ENCODE assay signal across 16 cellular contexts in genomic region chr18:304887-305529, GRCh38. TPM values are rescaled to one million over a fixed set of nuclear protein-coding genes. Genes with fewer than 3 reads are reported as not detected.
DNase-seq lines count a peak whose midpoint lies in the region; TF ChIP-seq lines count a peak whose summit lies in the region.
"Had no signal": no experiment of that assay in that cellular context is flagged by ENCODE, and none has a peak within 500 bp of the region (broad histone marks: within the 10 kb centered on the region; RNA-seq: fewer than 3 reads in every experiment).

No MANE protein-coding gene starts in this region.

- no peaks in the 10 kb centered on the region for H3K79me2 ChIP-seq in neural cell (replicated peaks; ENCODE audit: insufficient read depth, low read length)

- H3K4me3 ChIP-seq in MG63 (no peak overlapping the region), neural cell (ENCODE audit: low read length) (no peak overlapping the region)
- H3K4me3 ChIP-seq: smooth muscle cell, transverse colon had no signal

- no TSS peak for BruUV-seq in Calu3 (replicated peaks; lab: Mats Ljungman, UMichigan)

- H3F3A ChIP-seq in neural cell (ENCODE audit: insufficient read depth, low read length, poor library complexity, severe bottlenecking): no peaks in the 10 kb centered on the region

- CTCF ChIA-PET in RWPE1 (lab: Yijun Ruan, JAX) (no interaction called here), Calu3 (lab: Charles Lee) (no interaction called here)

- peaks cover 4% of the 10 kb centered on the region for H3K36me3 Mint-ChIP-seq in Calu3 (ENCODE audit: insufficient read depth, unreplicated experiment)
- H3K36me3 Mint-ChIP-seq: CD14-positive monocyte; stimulated activated memory B cell treated with anti-CD40 and anti-IgM and Interleukin-4, amounts not matched to agents 10 μg/mL and 1 μg/mL and 100 μg/mL, for 72 hours had no signal

- no peaks in the 10 kb centered on the region for H4K20me1 ChIP-seq in neural cell (ENCODE audit: insufficient read depth)

- H3K4me2 ChIP-seq in neural cell (ENCODE audit: low read length): peak overlapping the region; percentile 12
- H3K4me2 ChIP-seq: smooth muscle cell had no signal

- no peak overlapping the region for H3K27ac ChIP-seq in neural cell (ENCODE audit: low read length)
- H3K27ac ChIP-seq in RWPE1: no peak overlapping the region
- H3K27ac ChIP-seq: transverse colon had no signal

- H3K9ac ChIP-seq in neural cell (ENCODE audit: low read length): no peak overlapping the region

- no peak for TF ChIP-seq EP300 in neural cell (conservative IDR thresholded peaks at IDR 0.05; ENCODE audit: poor library complexity, severe bottlenecking)

- no peaks in the 10 kb centered on the region for H3K9me2 ChIP-seq in neural cell (ENCODE audit: insufficient read depth, low read length)

- no peak for TF ChIP-seq RAD21 in neural cell (conservative IDR thresholded peaks at IDR 0.05)

- DNase-seq in ELR (ENCODE audit: low read depth): peak; percentile 27
- peak; percentile 41 for DNase-seq in MG63
- DNase-seq in astrocyte of the hippocampus (ENCODE audit: low read depth, low spot score): peak; percentile 28
- DNase-seq in NCI-H1694 treated with DMSO at 0.1 percent for 48 hours (lab: John Stamatoyannopoulos, UW): no peak
- no peak for DNase-seq in RWPE1 (ENCODE audit: low spot score)
- no peak for DNase-seq in Calu3
- DNase-seq: activated CD8-positive, alpha-beta memory T cell treated with anti-CD3 and anti-CD28 coated beads for 24 hours; EL; glutamatergic neuron; NCI-H1105 treated with DMSO at 0.1 percent for 48 hours; NCI-H446 treated with DMSO at 0.1 percent for 48 hours; transverse colon had no signal

- H3K9me3 Mint-ChIP-seq in Calu3 (ENCODE audit: low read depth, unreplicated experiment): no peaks in the 10 kb centered on the region
- H3K9me3 Mint-ChIP-seq: CD14-positive monocyte; stimulated activated memory B cell treated with anti-CD40 and anti-IgM and Interleukin-4, amounts not matched to agents 10 μg/mL and 1 μg/mL and 100 μg/mL, for 72 hours had no signal

- H3K9me3 ChIP-seq in MG63: no peaks in the 10 kb centered on the region
- no peaks in the 10 kb centered on the region for H3K9me3 ChIP-seq in neural cell (ENCODE audit: low read length)
- H3K9me3 ChIP-seq: transverse colon had no signal

- peaks cover 85% of the 10 kb centered on the region for H3K27me3 Mint-ChIP-seq in Calu3 (ENCODE audit: unreplicated experiment)

- H3K27ac Mint-ChIP-seq in Calu3 (ENCODE audit: unreplicated experiment): no peak overlapping the region
- H3K27ac Mint-ChIP-seq: CD14-positive monocyte; stimulated activated memory B cell treated with anti-CD40 and anti-IgM and Interleukin-4, amounts not matched to agents 10 μg/mL and 1 μg/mL and 100 μg/mL, for 72 hours had no signal

- TF ChIP-seq CTCF in neural cell (IDR thresholded peaks at IDR 0.05; ENCODE audit: poor library complexity, severe bottlenecking) (peak; percentile 10), RWPE1 (conservative IDR thresholded peaks at IDR 0.05; ENCODE audit: low read depth) (no peak), Calu3 (IDR thresholded peaks at IDR 0.05; ENCODE audit: unreplicated experiment) (no peak)

- H3K36me3 ChIP-seq in MG63 (no peaks in the 10 kb centered on the region), neural cell (ENCODE audit: insufficient read depth, low read length) (no peaks in the 10 kb centered on the region)
- H3K36me3 ChIP-seq: transverse colon had no signal

- no peak overlapping the region for H3K4me3 Mint-ChIP-seq in Calu3 (ENCODE audit: low read depth, unreplicated experiment)
- H3K4me3 Mint-ChIP-seq: CD14-positive monocyte; stimulated activated memory B cell treated with anti-CD40 and anti-IgM and Interleukin-4, amounts not matched to agents 10 μg/mL and 1 μg/mL and 100 μg/mL, for 72 hours had no signal

- intact Hi-C loops in Calu3 (cut with micrococcal nuclease; ENCODE audit: unreplicated experiment): no loop called here

- POLR2A ChIA-PET in RWPE1 (lab: Yijun Ruan, JAX; ENCODE audit: low non-redundant PET): no interaction called here

- H2AFZ ChIP-seq in neural cell (ENCODE audit: low read depth, low read length): no peak overlapping the region

- H3K27me3 ChIP-seq in MG63: no peaks in the 10 kb centered on the region
- no peaks in the 10 kb centered on the region for H3K27me3 ChIP-seq in neural cell (ENCODE audit: insufficient read depth, low read depth, low read length)
- H3K27me3 ChIP-seq: transverse colon had no signal

- no peaks in the 10 kb centered on the region for H3K4me1 Mint-ChIP-seq in Calu3 (ENCODE audit: low read depth, unreplicated experiment)
- H3K4me1 Mint-ChIP-seq: CD14-positive monocyte; stimulated activated memory B cell treated with anti-CD40 and anti-IgM and Interleukin-4, amounts not matched to agents 10 μg/mL and 1 μg/mL and 100 μg/mL, for 72 hours had no signal

TF ChIP-seq in neural cell, 6 proteins besides CTCF, POLR2A, EP300 and RAD21:
- TF ChIP-seq REST (IDR thresholded peaks at IDR 0.05; ENCODE audit: borderline replicate concordance): no peak
- no peak for TF ChIP-seq SMC3 (conservative IDR thresholded peaks at IDR 0.05; ENCODE audit: poor library complexity)
- TF ChIP-seq POLR2AphosphoS5 (IDR thresholded peaks at IDR 0.05): no peak
- no peak for TF ChIP-seq MXI1 (conservative IDR thresholded peaks at IDR 0.05; ENCODE audit: poor library complexity, severe bottlenecking)
- no peak for TF ChIP-seq EZH2 (IDR thresholded peaks at IDR 0.05; ENCODE audit: borderline replicate concordance, insufficient read depth, low read length, poor library complexity, severe bottlenecking)
- no peak for TF ChIP-seq TAF1 (IDR thresholded peaks at IDR 0.05; ENCODE audit: low read depth)

RNA-seq across cellular contexts. Expression of gene THOC1, which starts 37.2 kb away (rescaled TPM):
- total RNA-seq in MG63 (2014; rRNA removed; shearing (Covaris generic); ENCODE audit: low replicate concordance): 27.8 and 28.1 TPM in 2 replicates
- polyA plus RNA-seq in neural cell: 145 and 168 TPM in 2 replicates
- 163 and 170 TPM in 2 replicates for polyA minus RNA-seq in neural cell
- 38.3 and 47.1 TPM in 2 replicates for total RNA-seq in Calu3 (2022)

Comparison
In these comparisons a context has a peak if more than half of its experiments do, and no peak if none do; other contexts are left out.
1. DNase-seq: peak in ELR (single experiment), MG63 (single experiment) and astrocyte of the hippocampus (single experiment); none in NCI-H1694 treated with DMSO at 0.1 percent for 48 hours (single experiment), RWPE1 (single experiment) and Calu3 (single experiment).